Comparison of ENCODE assay signal across 18 cellular contexts in the genomic region with DNA sequence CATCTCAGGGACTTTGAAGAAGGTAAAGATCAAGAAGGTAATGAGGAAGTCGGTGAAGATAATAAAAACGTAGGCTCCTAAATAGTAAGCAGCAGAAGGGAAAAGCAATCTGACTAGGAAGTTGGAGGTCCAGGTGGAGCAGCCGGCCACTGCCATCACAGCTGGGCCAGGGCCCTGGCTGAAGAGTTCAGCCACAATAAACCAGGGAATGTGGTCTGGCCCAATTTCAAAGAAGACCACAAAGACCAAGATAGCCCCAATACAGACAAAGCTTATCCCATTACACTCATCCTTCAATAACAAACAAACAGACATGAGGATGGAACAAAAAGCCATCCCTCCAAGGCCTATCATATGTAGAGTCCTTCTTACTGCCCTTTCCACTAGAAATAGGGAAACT. TPM values are rescaled to one million over a fixed set of nuclear protein-coding genes. Genes with fewer than 3 reads are reported as not detected.
DNase-seq lines count a peak whose midpoint lies in the region; ATAC-seq, FAIRE-seq and TF ChIP-seq lines count a peak whose summit lies in the region.
"Had no signal": no experiment of that assay in that cellular context is flagged by ENCODE, and none has a peak within 500 bp of the region (broad histone marks: within the 10 kb centered on the region; RNA-seq: fewer than 3 reads in every experiment).

No MANE protein-coding gene starts in this region.

- 93% methylated on average over 3 of the region's 3 CpGs for WGBS in A549 (ENCODE audit: missing lambda C conversion rate)

- no peak for DNase-seq in A549 (ENCODE audit: low read depth in 1 of 2, low spot score in 1 of 2)
- DNase-seq in Calu3, result no peak
- peak; percentile 22 for DNase-seq in glomerular visceral epithelial cell (ENCODE audit: extremely low spot score)
- peak; percentile 53 for DNase-seq in osteocyte (ENCODE audit: extremely low spot score, unreplicated experiment)
- no peak for DNase-seq in naive thymus-derived CD4-positive, alpha-beta T cell
- no peak for DNase-seq in RPMI8226
- DNase-seq in effector memory CD8-positive, alpha-beta T cell, result no peak
- no peak for DNase-seq in lower lobe of right lung
- DNase-seq: BE2C, DMS79, EL had no signal

- no peaks in the 10 kb centered on the region for H3K36me3 ChIP-seq in naive thymus-derived CD4-positive, alpha-beta T cell (ENCODE audit: control insufficient read depth in 2 of 3, insufficient read depth in 3 of 3, low read length in 3 of 3)
- H3K36me3 ChIP-seq in lower lobe of right lung, result peaks cover 5% of the 10 kb centered on the region
- H3K36me3 ChIP-seq: BE2C, HAP-1 had no signal

- CTCF ChIA-PET in A549 (lab: Yijun Ruan, JAX), result interaction anchor here (0.9 kb wide), 1 partner anchor 36 kb away, joined by 3 read pairs; no protein-coding TSS in a partner anchor
- CTCF ChIA-PET in Calu3 (lab: Charles Lee), result no interaction called here
- CTCF ChIA-PET in naive thymus-derived CD4-positive, alpha-beta T cell (lab: Charles Lee), result no interaction called here

- intact Hi-C loops in Calu3 (cut with micrococcal nuclease; ENCODE audit: unreplicated experiment), result loop anchor here (5.0 kb wide), 1 partner anchor 87 kb away; no protein-coding TSS in a partner anchor
- intact Hi-C loops in naive thymus-derived CD4-positive, alpha-beta T cell (cut with micrococcal nuclease), result loop anchor here in 1 of 2 donors (2.0 kb wide), 2 partner anchors 16 to 18 kb away; a partner anchor contains a TSS
- intact Hi-C loops in lower lobe of right lung (cut with DNase I), result no loop called here

- H3K27ac ChIP-seq in A549 (peak overlapping the region; percentile 81 to 84; a peak in 3 of 6 replicates), lower lobe of right lung (no peak overlapping the region)
- no peak overlapping the region for H3K27ac ChIP-seq in naive thymus-derived CD4-positive, alpha-beta T cell (ENCODE audit: low read depth, low read length)

- no peak for TF ChIP-seq CTCF in A549 (IDR thresholded peaks at IDR 0.05)
- TF ChIP-seq CTCF in Calu3 (IDR thresholded peaks at IDR 0.05; ENCODE audit: unreplicated experiment), result no peak
- TF ChIP-seq CTCF in osteocyte (IDR thresholded peaks at IDR 0.05), result no peak
- TF ChIP-seq CTCF in lower lobe of right lung (IDR thresholded peaks at IDR 0.05), result no peak

- H3K4me3 ChIP-seq in A549, result no peak overlapping the region
- no peak overlapping the region for H3K4me3 ChIP-seq in naive thymus-derived CD4-positive, alpha-beta T cell (ENCODE audit: low read length)
- no peak overlapping the region for H3K4me3 ChIP-seq in lower lobe of right lung
- H3K4me3 ChIP-seq: HAP-1, K562 had no signal

- no peaks in the 10 kb centered on the region for H3K27me3 ChIP-seq in naive thymus-derived CD4-positive, alpha-beta T cell (ENCODE audit: control insufficient read depth in 2 of 2, insufficient read depth in 2 of 2, low read length in 2 of 2)
- H3K27me3 ChIP-seq in lower lobe of right lung (ENCODE audit: low read depth), result no peaks in the 10 kb centered on the region
- H3K27me3 ChIP-seq: BE2C had no signal

- no peak overlapping the region for H3K4me2 ChIP-seq in A549

- H3K9me3 Mint-ChIP-seq in Calu3 (ENCODE audit: low read depth, unreplicated experiment), result no peaks in the 10 kb centered on the region
- H3K9me3 Mint-ChIP-seq in osteocyte (ENCODE audit: unreplicated experiment), result no peaks in the 10 kb centered on the region
- H3K9me3 Mint-ChIP-seq in naive thymus-derived CD4-positive, alpha-beta T cell, result peaks cover 0 to 4% (median 0%) of the 10 kb centered on the region in 11 donors
- no peaks in the 10 kb centered on the region for H3K9me3 Mint-ChIP-seq in effector memory CD8-positive, alpha-beta T cell

- no peaks in the 10 kb centered on the region for H3K27me3 Mint-ChIP-seq in Calu3 (ENCODE audit: unreplicated experiment)
- H3K27me3 Mint-ChIP-seq in osteocyte (ENCODE audit: unreplicated experiment), result no peaks in the 10 kb centered on the region
- H3K27me3 Mint-ChIP-seq in naive thymus-derived CD4-positive, alpha-beta T cell, result peaks cover 0 to 9% (median 0%) of the 10 kb centered on the region in 5 donors
- H3K27me3 Mint-ChIP-seq in effector memory CD8-positive, alpha-beta T cell, result no peaks in the 10 kb centered on the region

- H3K4me1 ChIP-seq in A549, result peaks cover 65% of the 10 kb centered on the region
- H3K4me1 ChIP-seq in naive thymus-derived CD4-positive, alpha-beta T cell (ENCODE audit: control insufficient read depth in 2 of 2, insufficient read depth in 2 of 2, low read length in 2 of 2), result no peaks in the 10 kb centered on the region
- peaks cover 17% of the 10 kb centered on the region for H3K4me1 ChIP-seq in lower lobe of right lung
- H3K4me1 ChIP-seq: BE2C, HAP-1 had no signal

- H3K4me1 Mint-ChIP-seq in Calu3 (ENCODE audit: low read depth, unreplicated experiment) (peaks cover 63% of the 10 kb centered on the region), osteocyte (ENCODE audit: unreplicated experiment) (peaks cover 16% of the 10 kb centered on the region)
- peaks cover 0 to 25% (median 14%) of the 10 kb centered on the region in 7 donors for H3K4me1 Mint-ChIP-seq in naive thymus-derived CD4-positive, alpha-beta T cell
- H3K4me1 Mint-ChIP-seq in effector memory CD8-positive, alpha-beta T cell (ENCODE audit: low read depth in 2 of 2), result peaks cover 4% of the 10 kb centered on the region in 2 donors

- BruUV-seq in Calu3 (replicated peaks; lab: Mats Ljungman, UMichigan), result no TSS peak

- no peak for TF ChIP-seq RAD21 in A549 (conservative IDR thresholded peaks at IDR 0.05 in 1 of 2, IDR thresholded peaks at IDR 0.05 in 1 of 2)

- H3K36me3 Mint-ChIP-seq in Calu3 (ENCODE audit: insufficient read depth, unreplicated experiment), result peaks cover 23% of the 10 kb centered on the region
- H3K36me3 Mint-ChIP-seq in osteocyte (ENCODE audit: unreplicated experiment), result peaks cover 2% of the 10 kb centered on the region
- H3K36me3 Mint-ChIP-seq in naive thymus-derived CD4-positive, alpha-beta T cell, result peaks cover 0 to 8% (median 4%) of the 10 kb centered on the region in 5 donors
- no peaks in the 10 kb centered on the region for H3K36me3 Mint-ChIP-seq in effector memory CD8-positive, alpha-beta T cell (ENCODE audit: insufficient read depth)

- peak overlapping the region; percentile 71 for H3K27ac Mint-ChIP-seq in Calu3 (ENCODE audit: unreplicated experiment)
- H3K27ac Mint-ChIP-seq in osteocyte (ENCODE audit: unreplicated experiment), result no peak overlapping the region
- peak overlapping the region in 2 of 9 donors; percentile 19 to 40 for H3K27ac Mint-ChIP-seq in naive thymus-derived CD4-positive, alpha-beta T cell
- H3K27ac Mint-ChIP-seq in effector memory CD8-positive, alpha-beta T cell, result peak overlapping the region in 1 of 2 donors; percentile 35

- no peak for FAIRE-seq in A549 (lab: Jason Lieb, UNC)
- FAIRE-seq: A204.1, G401.6, GM12892, GM19239, H1 had no signal

- ATAC-seq in A549, result no peak
- ATAC-seq in naive thymus-derived CD4-positive, alpha-beta T cell, result no peak
- no peak for ATAC-seq in effector memory CD8-positive, alpha-beta T cell (replicated peaks)
- no peak for ATAC-seq in lower lobe of right lung

- no peak for TF ChIP-seq POLR2A in A549 (IDR thresholded peaks at IDR 0.05; ENCODE audit: low read length)

- H3K9me3 ChIP-seq in A549 (no peaks in the 10 kb centered on the region), lower lobe of right lung (no peaks in the 10 kb centered on the region)
- H3K9me3 ChIP-seq in naive thymus-derived CD4-positive, alpha-beta T cell (ENCODE audit: control insufficient read depth in 2 of 3, low read length in 3 of 3), result no peaks in the 10 kb centered on the region
- H3K9me3 ChIP-seq: BE2C, HAP-1 had no signal

- TF ChIP-seq EP300 in A549 (IDR thresholded peaks at IDR 0.05), result no peak

- no peak overlapping the region for H3K4me3 Mint-ChIP-seq in Calu3 (ENCODE audit: low read depth, unreplicated experiment)
- no peak overlapping the region for H3K4me3 Mint-ChIP-seq in osteocyte (ENCODE audit: unreplicated experiment)
- no peak overlapping the region for H3K4me3 Mint-ChIP-seq in naive thymus-derived CD4-positive, alpha-beta T cell
- no peak overlapping the region for H3K4me3 Mint-ChIP-seq in effector memory CD8-positive, alpha-beta T cell

- POLR2A ChIA-PET in A549 (lab: Yijun Ruan, JAX), result no interaction called here
- POLR2A ChIA-PET in naive thymus-derived CD4-positive, alpha-beta T cell (lab: Charles Lee), result interaction anchor here (0.6 to 1.2 kb wide), 2 partner anchors 18 to 120 kb away, joined by 3 read pairs; a partner anchor contains a TSS

TF ChIP-seq in A549, 52 proteins besides CTCF, POLR2A, EP300 and RAD21:
- TF ChIP-seq CHD2 (IDR thresholded peaks at IDR 0.05; ENCODE audit: low read length, partially characterized antibody) (no peak), CHD4 (IDR thresholded peaks at IDR 0.05; ENCODE audit: borderline replicate concordance) (no peak), MAFK (IDR thresholded peaks at IDR 0.05; ENCODE audit: partially characterized antibody) (no peak), BHLHE40 (IDR thresholded peaks at IDR 0.05; ENCODE audit: low read depth, low read length) (no peak), CBX2 (IDR thresholded peaks at IDR 0.05; ENCODE audit: borderline replicate concordance, low read depth) (no peak), RARB (CRISPR knock-in tag; IDR thresholded peaks at IDR 0.05) (no peak), KDM1A (IDR thresholded peaks at IDR 0.05; ENCODE audit: low read depth) (no peak), FOXS1 (CRISPR knock-in tag; IDR thresholded peaks at IDR 0.05) (no peak), TFCP2L1 (CRISPR knock-in tag; IDR thresholded peaks at IDR 0.05) (no peak)

RNA-seq across cellular contexts. Expression of a gene that starts 18.4 kb away (rescaled TPM):
- polyA plus RNA-seq in A549 (2011; rRNA removed) (156 and 159 TPM in 2 replicates), A549 (2017; fragmentation: RNase III; extraction: RNeasy Plus Mini Kit Qiagen cat#74134 plus additional on column Dnase treatment) (110 to 123 TPM (median 114 TPM) in 3 replicates)
- 70.5 and 85.3 TPM in 2 replicates for polyA plus RNA-seq in A549 (2012; cell fraction: cytosol; rRNA removed)
- 54.7 and 109 TPM in 2 replicates for polyA plus RNA-seq in A549 (2012; cell fraction: nucleus; rRNA removed)
- polyA minus RNA-seq in A549 (2011; rRNA and poly(A)+ RNA removed), result 197 and 200 TPM in 2 replicates
- total RNA-seq in Calu3 (2022) (107 and 130 TPM in 2 replicates), osteocyte (103 TPM in 2 replicates), lower lobe of right lung (156 TPM)
- 100 to 1,000 TPM; 210 to 365 (median 265) TPM for total RNA-seq in naive thymus-derived CD4-positive, alpha-beta T cell
- 100 to 1,000 TPM; 197 to 288 TPM for polyA plus RNA-seq in naive thymus-derived CD4-positive, alpha-beta T cell

Comparison
In these comparisons a context has a peak if more than half of its experiments do, and no peak if none do; other contexts are left out.
1. DNase-seq: peak in glomerular visceral epithelial cell (single experiment) and osteocyte (single experiment); none in A549 (0 of 2), Calu3 (single experiment), naive thymus-derived CD4-positive, alpha-beta T cell (0 of 9), RPMI8226 (single experiment), effector memory CD8-positive, alpha-beta T cell (0 of 3) and lower lobe of right lung (single experiment).
2. H3K27ac ChIP-seq: peak in A549 (2 of 2); none in naive thymus-derived CD4-positive, alpha-beta T cell (single experiment) and lower lobe of right lung (single experiment).